ENCODE assay signal across 9 cellular contexts in genomic region chr19:6216996-6217751, GRCh38.
DNase-seq lines count a peak whose midpoint lies in the region; ATAC-seq, FAIRE-seq and TF ChIP-seq lines count a peak whose summit lies in the region.
"Had no signal": no experiment of that assay in that cellular context is flagged by ENCODE, and none has a peak within 500 bp of the region (broad histone marks: within the 10 kb centered on the region; RNA-seq: fewer than 3 reads in every experiment).

No MANE protein-coding gene starts in this region.

- WGBS in K562 (ENCODE audit: insufficient coverage, low coverage, missing lambda C conversion rate): 62% methylated on average over 13 of the region's 21 CpGs
- WGBS in thyroid gland, 2 donors: 19 to 47% methylated on average over 11 to 14 of the region's 21 CpGs

- H3K36me3 ChIP-seq in K562 (ENCODE audit: control insufficient read depth, insufficient read depth, low read length) (peaks cover 70% of the 10 kb centered on the region; the same call in 1 of the 3 replicates), thyroid gland (peaks cover 17 to 23% of the 10 kb centered on the region in 2 donors)

- in situ Hi-C loops in K562 (cut with MboI): no loop called here

- H3K79me2 ChIP-seq in K562 (ENCODE audit: control insufficient read depth, insufficient read depth, low read length): peaks cover 6% of the 10 kb centered on the region

- peak; percentile 73 for ATAC-seq in K562

- no peaks in the 10 kb centered on the region; the same call in none of the 2 replicates for H4K20me1 ChIP-seq in K562 (replicated peaks; ENCODE audit: control insufficient read depth, insufficient read depth, low read length)

- POLR2A ChIA-PET in K562 (lab: Yijun Ruan, JAX): no interaction called here

- H3K4me1 ChIP-seq in K562 (replicated peaks in 1 of 2; ENCODE audit: control insufficient read depth in 2 of 2, insufficient read depth in 2 of 2, low read length in 2 of 2): peaks cover 15 to 77% of the 10 kb centered on the region in 2 experiments
- peaks cover 32 to 50% of the 10 kb centered on the region in 2 donors for H3K4me1 ChIP-seq in thyroid gland

- no peak for TF ChIP-seq RAD21 in K562 (CRISPR knock-in tag; conservative IDR thresholded peaks at IDR 0.05 in 1 of 2, IDR thresholded peaks at IDR 0.05 in 1 of 2)

- peak; percentile 80 for FAIRE-seq in K562 (lab: Jason Lieb, UNC)

- intact Hi-C loops in K562 (cut with micrococcal nuclease): loop anchor here (5.0 kb wide), 2 partner anchors 65 to 80 kb away; no protein-coding TSS in a partner anchor
- intact Hi-C loops in thyroid gland (cut with DNase I): no loop called here

- H3K4me3 ChIP-seq in K562: no peak overlapping the region
- no peak overlapping the region for H3K4me3 ChIP-seq in thyroid gland (replicated peaks in 1 of 3)

- H2AFZ ChIP-seq in K562 (ENCODE audit: low read depth, low read length): no peak overlapping the region

- peak; percentile 14 for DNase-seq in DMS53 (lab: John Stamatoyannopoulos, UW)
- DNase-seq in DMS53 treated with DMSO at 0.1 percent for 48 hours (lab: John Stamatoyannopoulos, UW; ENCODE audit: unreplicated experiment): no peak
- DNase-seq in K562 (ENCODE audit: extremely low read depth in 1 of 4, low spot score in 3 of 4): peak; percentile 78 to 82 (median 80)
- peak; percentile 86 for DNase-seq in iPS-NIHi11 (ENCODE audit: low spot score)
- peak; percentile 95 to 97 for DNase-seq in thyroid gland
- no peak for DNase-seq in T-helper 9 cell
- no peak for DNase-seq in COR-L47 (lab: John Stamatoyannopoulos, UW)
- DNase-seq in activated CD4-positive, alpha-beta T cell treated with anti-CD3 and anti-CD28 coated beads for 48 hours: no peak

- peak overlapping the region; percentile 10 to 83; a peak in 3 of 4 replicates for H3K9ac ChIP-seq in K562 (ENCODE audit: insufficient read depth in 1 of 2, low read depth in 2 of 2, low read length in 2 of 2)

- TF ChIP-seq CTCF in K562 (IDR thresholded peaks at IDR 0.05 in 2 of 3, conservative IDR thresholded peaks at IDR 0.05 in 1 of 3; ENCODE audit: insufficient read depth in 2 of 3, low read depth in 1 of 3, low read length in 3 of 3) (no peak), thyroid gland (IDR thresholded peaks at IDR 0.05) (peak in 1 of 6 experiments; percentile 16)

- no peak overlapping the region for H3K4me2 ChIP-seq in K562 (ENCODE audit: insufficient read depth, low read length)

- TF ChIP-seq POLR2A in K562 (conservative IDR thresholded peaks at IDR 0.05): 0 out of 2 replicates have a peak, but pooled peaks have one; percentile 34
- no peak for TF ChIP-seq POLR2A in thyroid gland (IDR thresholded peaks at IDR 0.05)

- no TSS peak for BruUV-seq in K562 (replicated peaks; lab: Mats Ljungman, UMichigan)

- H3K27me3 ChIP-seq in K562 (ENCODE audit: control insufficient read depth in 2 of 2, insufficient read depth in 2 of 2, low read length in 2 of 2) (no peaks in the 10 kb centered on the region), thyroid gland (no peaks in the 10 kb centered on the region)
- H3K27me3 ChIP-seq: neutrophil had no signal

- no peaks in the 10 kb centered on the region for H3K9me3 ChIP-seq in K562 (replicated peaks; ENCODE audit: control insufficient read depth, insufficient read depth, low read depth, low read length)
- no peaks in the 10 kb centered on the region for H3K9me3 ChIP-seq in thyroid gland
- H3K9me3 ChIP-seq: neutrophil had no signal

- H3K27ac ChIP-seq in K562 (ENCODE audit: extremely low read depth, low read depth, low read length) (no peak overlapping the region), thyroid gland (peak overlapping the region; percentile 78 to 89 (median 81))
- H3K27ac ChIP-seq: neutrophil had no signal

- no peaks in the 10 kb centered on the region for H3K9me1 ChIP-seq in K562 (ENCODE audit: control insufficient read depth, insufficient read depth, low read length)

- CTCF ChIA-PET in K562 (lab: Yijun Ruan, JAX; ENCODE audit: low intra/inter-chr PET ratio): interaction anchor here (2.8 kb wide), 1 partner anchor 646 kb away, joined by 16 read pairs; no protein-coding TSS in a partner anchor

- no peak for TF ChIP-seq EP300 in K562 (IDR thresholded peaks at IDR 0.05; ENCODE audit: low read length)

TF ChIP-seq in K562, 482 proteins besides CTCF, POLR2A, EP300 and RAD21 (continues in another document):
- TF ChIP-seq MITF (IDR thresholded peaks at IDR 0.05): 0 out of 2 replicates have a peak, but pooled peaks have one; percentile 32
- no peak for TF ChIP-seq CCAR2 (IDR thresholded peaks at IDR 0.05; ENCODE audit: low read depth, low read length)
- TF ChIP-seq ZBTB2 (IDR thresholded peaks at IDR 0.05): no peak
- TF ChIP-seq ZNF263 (CRISPR knock-in tag; IDR thresholded peaks at IDR 0.05; ENCODE audit: borderline replicate concordance): 0 out of 2 replicates have a peak, but pooled peaks have one; percentile 33
- TF ChIP-seq ZBTB7A (IDR thresholded peaks at IDR 0.05; ENCODE audit: borderline replicate concordance, control insufficient read depth, low read depth, low read length): no peak
- peak; percentile 21 for TF ChIP-seq TBP (optimal IDR thresholded peaks at IDR 0.05; ENCODE audit: low read depth, low read length)
- no peak for TF ChIP-seq PRDM10 (IDR thresholded peaks at IDR 0.05; ENCODE audit: partially characterized antibody)
- TF ChIP-seq ZNF277 (CRISPR knock-in tag; IDR thresholded peaks at IDR 0.05; ENCODE audit: borderline replicate concordance): no peak

Comparison
In these comparisons a context has a peak if more than half of its experiments do, and no peak if none do; other contexts are left out.
1. DNase-seq: peak in DMS53 (single experiment), K562 (4 of 4), iPS-NIHi11 (single experiment) and thyroid gland (2 of 2); none in DMS53 treated with DMSO at 0.1 percent for 48 hours (single experiment), T-helper 9 cell (single experiment), COR-L47 (single experiment) and activated CD4-positive, alpha-beta T cell treated with anti-CD3 and anti-CD28 coated beads for 48 hours (single experiment).